8 cellular contexts compared by ENCODE assay signal in genomic region chr7:55534262-55534915, GRCh38. TPM values are rescaled to one million over a fixed set of nuclear protein-coding genes. Genes with fewer than 3 reads are reported as not detected.
DNase-seq lines count a peak whose midpoint lies in the region; ATAC-seq lines count a peak whose summit lies in the region.

No MANE protein-coding gene starts in this region.

- ATAC-seq in GM21576 (IDR thresholded peaks at IDR 0.05; ENCODE audit: unreplicated experiment) = peak; percentile 56

- no peak overlapping the region for H3K4me3 ChIP-seq in Jurkat, Clone E6-1 (ENCODE audit: low read length)
- no peak overlapping the region for H3K4me3 ChIP-seq in duodenal mucosa (ENCODE audit: low read depth in 1 of 2, low read length in 2 of 2)

- H3K4me1 ChIP-seq in duodenal mucosa (ENCODE audit: control insufficient read depth in 1 of 2, insufficient read depth in 2 of 2, low read length in 2 of 2) = peaks cover 41 to 55% of the 10 kb centered on the region in 2 donors

- no peaks in the 10 kb centered on the region for H3K36me3 ChIP-seq in duodenal mucosa (ENCODE audit: control insufficient read depth in 1 of 2, insufficient read depth in 2 of 2, low read length in 2 of 2)

- peak overlapping the region; percentile 11 to 12 for H3K9ac ChIP-seq in duodenal mucosa (ENCODE audit: low read depth in 1 of 2, low read length in 2 of 2)

- DNase-seq in ELR (ENCODE audit: low read depth) = peak; percentile 87
- DNase-seq in Jurkat, Clone E6-1 (ENCODE audit: low read depth, low spot score) = peak; percentile 65
- peak; percentile 50 to 66 for DNase-seq in activated CD4-positive, alpha-beta T cell treated with anti-CD3 and anti-CD28 coated beads for 24 hours (ENCODE audit: low read depth in 2 of 2)
- DNase-seq in posterior vena cava (ENCODE audit: low spot score) = peak; percentile 85
- DNase-seq in NCI-H748 treated with DMSO at 0.1 percent for 48 hours (lab: John Stamatoyannopoulos, UW) = no peak
- DNase-seq in NCI-H748 (lab: John Stamatoyannopoulos, UW; ENCODE audit: unreplicated experiment) = no peak

- intact Hi-C loops in posterior vena cava (cut with DNase I) = no loop called here

- peak overlapping the region; percentile 40 for H3K27ac ChIP-seq in duodenal mucosa (ENCODE audit: low read depth, low read length)

- no peaks in the 10 kb centered on the region for H3K27me3 ChIP-seq in duodenal mucosa (ENCODE audit: control insufficient read depth in 1 of 2, insufficient read depth in 2 of 2, low read length in 2 of 2)

- H3K9me3 ChIP-seq in duodenal mucosa (ENCODE audit: control insufficient read depth in 1 of 2, low read length in 2 of 2) = no peaks in the 10 kb centered on the region

RNA-seq across cellular contexts. Expression of gene VOPP1, which starts 37.9 kb away (rescaled TPM):
- polyA plus RNA-seq in Jurkat, Clone E6-1 (2012; ENCODE audit: insufficient read depth, insufficient read length) = 44.1 TPM
- total RNA-seq in posterior vena cava = 10 to 100 TPM; 47.4 to 56.7 TPM

Comparison
In these comparisons a context has a peak if more than half of its experiments do, and no peak if none do; other contexts are left out.
1. DNase-seq: peak in ELR (single experiment), Jurkat, Clone E6-1 (single experiment), activated CD4-positive, alpha-beta T cell treated with anti-CD3 and anti-CD28 coated beads for 24 hours (2 of 2) and posterior vena cava (single experiment); none in NCI-H748 treated with DMSO at 0.1 percent for 48 hours (single experiment) and NCI-H748 (single experiment).